Comparison of ENCODE assay signal across 1 cellular context in the genomic region with DNA sequence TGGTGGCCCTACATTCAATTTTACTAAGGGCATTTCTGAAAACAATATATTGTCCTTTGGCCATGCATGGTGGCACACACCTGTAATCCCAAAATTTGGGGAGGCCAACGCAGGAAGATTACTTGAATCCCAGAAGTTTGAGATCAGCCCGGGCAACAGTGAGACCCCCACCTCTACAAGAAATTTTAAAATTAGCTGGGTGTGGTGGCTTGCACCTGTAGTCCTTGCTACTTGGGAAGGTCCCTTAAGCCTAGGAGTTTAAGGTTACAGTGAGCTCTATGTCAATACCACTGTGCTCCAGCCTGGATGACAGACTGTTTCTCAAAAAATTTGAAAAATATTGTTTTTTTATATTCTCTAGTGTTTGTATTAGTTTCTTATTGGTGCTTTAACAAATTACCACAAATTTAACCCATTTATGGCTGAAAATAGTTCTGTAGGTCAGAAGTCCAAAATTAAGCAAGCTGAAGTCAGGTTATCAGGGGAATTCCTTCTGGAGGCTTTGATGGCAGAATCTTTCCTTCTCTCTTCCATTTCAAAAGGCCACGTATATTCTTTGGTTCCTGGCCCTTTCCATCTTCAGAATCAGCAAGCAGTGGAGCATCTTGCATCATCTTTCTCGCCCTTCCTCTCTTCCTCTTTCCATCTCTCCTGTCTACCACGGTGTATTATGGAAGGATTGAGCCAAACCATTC.
TF ChIP-seq lines count a peak whose summit lies in the region.

No MANE protein-coding gene starts in this region.

TF ChIP-seq in K562, 482 proteins besides CTCF, POLR2A, EP300 and RAD21 (continued from another document):
- TF ChIP-seq, protein P1, sequence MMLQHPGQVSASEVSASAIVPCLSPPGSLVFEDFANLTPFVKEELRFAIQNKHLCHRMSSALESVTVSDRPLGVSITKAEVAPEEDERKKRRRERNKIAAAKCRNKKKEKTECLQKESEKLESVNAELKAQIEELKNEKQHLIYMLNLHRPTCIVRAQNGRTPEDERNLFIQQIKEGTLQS (IDR thresholded peaks at IDR 0.05) = peak; percentile 94
- TF ChIP-seq, protein P1 (CRISPR knock-in tag; conservative IDR thresholded peaks at IDR 0.05) = no peak
- TF ChIP-seq, protein P2, sequence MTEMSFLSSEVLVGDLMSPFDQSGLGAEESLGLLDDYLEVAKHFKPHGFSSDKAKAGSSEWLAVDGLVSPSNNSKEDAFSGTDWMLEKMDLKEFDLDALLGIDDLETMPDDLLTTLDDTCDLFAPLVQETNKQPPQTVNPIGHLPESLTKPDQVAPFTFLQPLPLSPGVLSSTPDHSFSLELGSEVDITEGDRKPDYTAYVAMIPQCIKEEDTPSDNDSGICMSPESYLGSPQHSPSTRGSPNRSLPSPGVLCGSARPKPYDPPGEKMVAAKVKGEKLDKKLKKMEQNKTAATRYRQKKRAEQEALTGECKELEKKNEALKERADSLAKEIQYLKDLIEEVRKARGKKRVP (CRISPR knock-in tag; IDR thresholded peaks at IDR 0.05) = peak; percentile 75; the same call in 1 of the 2 replicates
- no peak for TF ChIP-seq CREB1 (IDR thresholded peaks at IDR 0.05)
- TF ChIP-seq CREB1 (CRISPR knock-in tag; IDR thresholded peaks at IDR 0.05) = no peak
- TF ChIP-seq EP400 (IDR thresholded peaks at IDR 0.05) = peak; percentile 64
- 0 out of 2 replicates have a peak, but pooled peaks have one; percentile 30 for TF ChIP-seq ZEB2 (IDR thresholded peaks at IDR 0.05)
- peak; percentile 94 for TF ChIP-seq CEBPG (CRISPR knock-in tag; IDR thresholded peaks at IDR 0.05)
- peak; percentile 84 to 94 for TF ChIP-seq CEBPG (tag; conservative IDR thresholded peaks at IDR 0.05 in 1 of 2, IDR thresholded peaks at IDR 0.05 in 1 of 2)
- TF ChIP-seq EWSR1 (IDR thresholded peaks at IDR 0.05; ENCODE audit: borderline replicate concordance, low read depth, partially characterized antibody) = no peak
- no peak for TF ChIP-seq BACH1 (tag; IDR thresholded peaks at IDR 0.05)
- no peak for TF ChIP-seq PHB (CRISPR knock-in tag; IDR thresholded peaks at IDR 0.05)
- peak; percentile 67 for TF ChIP-seq CEBPB (tag; IDR thresholded peaks at IDR 0.05)
- TF ChIP-seq, protein P3, sequence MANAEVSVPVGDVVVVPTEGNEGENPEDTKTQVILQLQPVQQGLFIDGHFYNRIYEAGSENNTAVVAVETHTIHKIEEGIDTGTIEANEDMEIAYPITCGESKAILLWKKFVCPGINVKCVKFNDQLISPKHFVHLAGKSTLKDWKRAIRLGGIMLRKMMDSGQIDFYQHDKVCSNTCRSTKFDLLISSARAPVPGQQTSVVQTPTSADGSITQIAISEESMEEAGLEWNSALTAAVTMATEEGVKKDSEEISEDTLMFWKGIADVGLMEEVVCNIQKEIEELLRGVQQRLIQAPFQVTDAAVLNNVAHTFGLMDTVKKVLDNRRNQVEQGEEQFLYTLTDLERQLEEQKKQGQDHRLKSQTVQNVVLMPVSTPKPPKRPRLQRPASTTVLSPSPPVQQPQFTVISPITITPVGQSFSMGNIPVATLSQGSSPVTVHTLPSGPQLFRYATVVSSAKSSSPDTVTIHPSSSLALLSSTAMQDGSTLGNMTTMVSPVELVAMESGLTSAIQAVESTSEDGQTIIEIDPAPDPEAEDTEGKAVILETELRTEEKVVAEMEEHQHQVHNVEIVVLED (CRISPR knock-in tag; IDR thresholded peaks at IDR 0.05) = no peak
- TF ChIP-seq RCOR1 (IDR thresholded peaks at IDR 0.05; ENCODE audit: borderline replicate concordance in 1 of 2, low read depth in 2 of 2, low read length in 2 of 2) = peak in 1 of 2 experiments; percentile 73; a peak in 1 of 4 replicates
- TF ChIP-seq RBM25 (IDR thresholded peaks at IDR 0.05; ENCODE audit: low read depth, low read length, severe bottlenecking) = peak; percentile 31
- 0 out of 2 replicates have a peak, but pooled peaks have one; percentile 20 for TF ChIP-seq ERF (CRISPR knock-in tag; IDR thresholded peaks at IDR 0.05)
- TF ChIP-seq C11orf30 (IDR thresholded peaks at IDR 0.05; ENCODE audit: low read depth) = no peak
- peak; percentile 69 for TF ChIP-seq JUND (IDR thresholded peaks at IDR 0.05; ENCODE audit: borderline replicate concordance, low read depth, low read length)
- TF ChIP-seq JUND (tag; IDR thresholded peaks at IDR 0.05; ENCODE audit: borderline replicate concordance, low read depth, low read length) = no peak; the same call in 2 of the 3 replicates
- peak; percentile 46; the same call in 1 of the 2 replicates for TF ChIP-seq POLR2G (IDR thresholded peaks at IDR 0.05; ENCODE audit: low read depth, low read length)
- TF ChIP-seq, protein P4, sequence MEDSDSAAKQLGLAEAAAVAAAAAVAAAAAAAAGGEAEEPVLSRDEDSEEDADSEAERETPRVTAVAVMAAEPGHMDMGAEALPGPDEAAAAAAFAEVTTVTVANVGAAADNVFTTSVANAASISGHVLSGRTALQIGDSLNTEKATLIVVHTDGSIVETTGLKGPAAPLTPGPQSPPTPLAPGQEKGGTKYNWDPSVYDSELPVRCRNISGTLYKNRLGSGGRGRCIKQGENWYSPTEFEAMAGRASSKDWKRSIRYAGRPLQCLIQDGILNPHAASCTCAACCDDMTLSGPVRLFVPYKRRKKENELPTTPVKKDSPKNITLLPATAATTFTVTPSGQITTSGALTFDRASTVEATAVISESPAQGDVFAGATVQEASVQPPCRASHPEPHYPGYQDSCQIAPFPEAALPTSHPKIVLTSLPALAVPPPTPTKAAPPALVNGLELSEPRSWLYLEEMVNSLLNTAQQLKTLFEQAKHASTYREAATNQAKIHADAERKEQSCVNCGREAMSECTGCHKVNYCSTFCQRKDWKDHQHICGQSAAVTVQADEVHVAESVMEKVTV (CRISPR knock-in tag; IDR thresholded peaks at IDR 0.05) = no peak
- TF ChIP-seq, protein P5, sequence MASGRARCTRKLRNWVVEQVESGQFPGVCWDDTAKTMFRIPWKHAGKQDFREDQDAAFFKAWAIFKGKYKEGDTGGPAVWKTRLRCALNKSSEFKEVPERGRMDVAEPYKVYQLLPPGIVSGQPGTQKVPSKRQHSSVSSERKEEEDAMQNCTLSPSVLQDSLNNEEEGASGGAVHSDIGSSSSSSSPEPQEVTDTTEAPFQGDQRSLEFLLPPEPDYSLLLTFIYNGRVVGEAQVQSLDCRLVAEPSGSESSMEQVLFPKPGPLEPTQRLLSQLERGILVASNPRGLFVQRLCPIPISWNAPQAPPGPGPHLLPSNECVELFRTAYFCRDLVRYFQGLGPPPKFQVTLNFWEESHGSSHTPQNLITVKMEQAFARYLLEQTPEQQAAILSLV (tag; IDR thresholded peaks at IDR 0.05) = peak; percentile 24; the same call in 1 of the 2 replicates
- peak; percentile 85 for TF ChIP-seq CTBP1 (IDR thresholded peaks at IDR 0.05; ENCODE audit: borderline replicate concordance)
- TF ChIP-seq TRIM24 (IDR thresholded peaks at IDR 0.05) = peak; percentile 37 to 47; a peak in 1 of 4 replicates
- peak; percentile 21; the same call in 1 of the 2 replicates for TF ChIP-seq SMARCA4 (IDR thresholded peaks at IDR 0.05)
- TF ChIP-seq ZSCAN32 (CRISPR knock-in tag; IDR thresholded peaks at IDR 0.05) = peak; percentile 31; the same call in 1 of the 2 replicates
- no peak for TF ChIP-seq ZC3H11A (IDR thresholded peaks at IDR 0.05; ENCODE audit: low read depth, low read length)
- TF ChIP-seq POLR2AphosphoS2 (IDR thresholded peaks at IDR 0.05; ENCODE audit: low read length) = peak; percentile 76; the same call in 1 of the 2 replicates
